In genomic region chr2:10835052-10835970, GRCh38 we compare ENCODE assay signal across 8 cellular contexts. TPM values are rescaled to one million over a fixed set of nuclear protein-coding genes. Genes with fewer than 3 reads are reported as not detected.
DNase-seq lines count a peak whose midpoint lies in the region; ATAC-seq and TF ChIP-seq lines count a peak whose summit lies in the region.

No MANE protein-coding gene starts in this region.

- DNase-seq in NCI-H748 (lab: John Stamatoyannopoulos, UW; ENCODE audit: unreplicated experiment) (peak; percentile 42), NCI-H748 treated with DMSO at 0.1 percent for 48 hours (lab: John Stamatoyannopoulos, UW) (no peak), NCI-H69 (lab: John Stamatoyannopoulos, UW) (peak; percentile 71), epithelial cell of proximal tubule (ENCODE audit: low read depth) (no peak), neural crest cell (ENCODE audit: low read depth, low spot score) (peak; percentile 83), thoracic aorta (ENCODE audit: low spot score) (no peak)
- DNase-seq in activated CD8-positive, alpha-beta memory T cell treated with anti-CD3 and anti-CD28 coated beads for 48 hours (ENCODE audit: low read depth in 2 of 3, low spot score in 2 of 3) = peak; percentile 46 to 83 (median 81)

- no peak overlapping the region for H3K27ac ChIP-seq in thoracic aorta

- no peaks in the 10 kb centered on the region for H3K36me3 Mint-ChIP-seq in neural crest cell (ENCODE audit: low read depth)

- ATAC-seq in HG03025 (IDR thresholded peaks at IDR 0.05; ENCODE audit: low FRiP score, unreplicated experiment) = peak; percentile 77
- ATAC-seq in thoracic aorta (ENCODE audit: insufficient number of reproducible peaks, low FRiP score, low read depth) = no peak

- peak; percentile 88 for TF ChIP-seq CTCF in epithelial cell of proximal tubule (conservative IDR thresholded peaks at IDR 0.05; ENCODE audit: low read depth, low read length)
- TF ChIP-seq CTCF in neural crest cell (conservative IDR thresholded peaks at IDR 0.05) = peak; percentile 90
- peak; percentile 46 for TF ChIP-seq CTCF in thoracic aorta (IDR thresholded peaks at IDR 0.05)

- H3K9me3 Mint-ChIP-seq in neural crest cell = peaks cover 3% of the 10 kb centered on the region

- H3K36me3 ChIP-seq in thoracic aorta = no peaks in the 10 kb centered on the region

- no peak overlapping the region for H3K27ac Mint-ChIP-seq in neural crest cell (ENCODE audit: unreplicated experiment)

- H3K4me3 Mint-ChIP-seq in neural crest cell = no peak overlapping the region

- peaks cover 3% of the 10 kb centered on the region for H3K9me3 ChIP-seq in thoracic aorta

- no peak overlapping the region for H3K4me3 ChIP-seq in epithelial cell of proximal tubule (ENCODE audit: low read depth, low read length)
- no peak overlapping the region for H3K4me3 ChIP-seq in thoracic aorta

- H3K27me3 ChIP-seq in thoracic aorta (replicated peaks; ENCODE audit: insufficient read depth) = no peaks in the 10 kb centered on the region

- H3K4me1 ChIP-seq in thoracic aorta (ENCODE audit: control insufficient read depth in 1 of 2, low read depth in 2 of 2) = peaks cover 0 to 5% of the 10 kb centered on the region in 2 donors

- peaks cover 20% of the 10 kb centered on the region for H3K27me3 Mint-ChIP-seq in neural crest cell (ENCODE audit: low read depth)

- H3K4me1 Mint-ChIP-seq in neural crest cell = peaks cover 15% of the 10 kb centered on the region

RNA-seq across cellular contexts. Expression of gene PDIA6, which starts 22.7 kb away (rescaled TPM):
- total RNA-seq in epithelial cell of proximal tubule (400 and 406 TPM in 2 replicates), neural crest cell (235 and 248 TPM in 2 replicates), thoracic aorta (100 to 1,000 TPM in 1 of 2 donors, 10 to 100 TPM in 1; 94.9 to 100 TPM)

Comparison
In these comparisons a context has a peak if more than half of its experiments do, and no peak if none do; other contexts are left out.
1. DNase-seq: peak in NCI-H748 (single experiment), NCI-H69 (single experiment), activated CD8-positive, alpha-beta memory T cell treated with anti-CD3 and anti-CD28 coated beads for 48 hours (3 of 3) and neural crest cell (single experiment); none in NCI-H748 treated with DMSO at 0.1 percent for 48 hours (single experiment), epithelial cell of proximal tubule (single experiment) and thoracic aorta (single experiment).
2. Peak in every context shown above with its lines, with median percentiles within 50 percentile points of each other: CTCF ChIP-seq.